Comparison of ENCODE assay signal across 3 cellular contexts in the genomic region with DNA sequence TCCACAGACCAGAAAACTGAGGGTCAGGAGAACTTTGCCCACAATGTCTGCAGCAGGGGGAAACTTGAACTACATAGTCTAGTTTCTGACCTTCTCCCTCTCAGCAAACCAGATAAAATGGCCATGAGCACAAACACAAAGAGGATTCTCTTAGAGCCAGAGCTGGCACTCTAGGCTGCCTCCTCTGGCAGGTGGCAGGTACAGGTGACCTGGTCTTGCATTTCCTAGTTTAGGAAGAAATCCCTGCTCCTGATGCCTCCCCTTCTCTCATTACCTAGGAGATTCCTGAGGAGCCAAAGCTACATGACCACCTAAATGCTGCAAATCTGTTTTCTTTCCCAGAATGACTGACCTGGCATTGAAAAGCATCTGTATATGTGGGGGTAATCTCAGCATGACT.
TF ChIP-seq lines count a peak whose summit lies in the region.

No MANE protein-coding gene starts in this region.

TF ChIP-seq in GM12891, 5 proteins besides CTCF, POLR2A, EP300 and RAD21 (continued from another document):
- TF ChIP-seq SPI1 (IDR thresholded peaks at IDR 0.05; ENCODE audit: low read depth, low read length) = no peak
- no peak for TF ChIP-seq PAX5 (IDR thresholded peaks at IDR 0.05; ENCODE audit: insufficient read depth, low read length, severe bottlenecking)
- TF ChIP-seq POU2F2 (IDR thresholded peaks at IDR 0.05; ENCODE audit: low read depth, low read length) = no peak
- TF ChIP-seq TAF1 (IDR thresholded peaks at IDR 0.05; ENCODE audit: low read depth, low read length) = no peak
TF ChIP-seq in GM12891: peak in this region for 0.

TF ChIP-seq in HCT116, 20 proteins besides CTCF, POLR2A, EP300 and RAD21:
- TF ChIP-seq EZH2phosphoT487 (IDR thresholded peaks at IDR 0.05; ENCODE audit: borderline replicate concordance) (no peak), CEBPB (IDR thresholded peaks at IDR 0.05; ENCODE audit: low read depth) (no peak)
- TF ChIP-seq, protein P1, sequence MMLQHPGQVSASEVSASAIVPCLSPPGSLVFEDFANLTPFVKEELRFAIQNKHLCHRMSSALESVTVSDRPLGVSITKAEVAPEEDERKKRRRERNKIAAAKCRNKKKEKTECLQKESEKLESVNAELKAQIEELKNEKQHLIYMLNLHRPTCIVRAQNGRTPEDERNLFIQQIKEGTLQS (IDR thresholded peaks at IDR 0.05) = no peak
- TF ChIP-seq, protein P2, sequence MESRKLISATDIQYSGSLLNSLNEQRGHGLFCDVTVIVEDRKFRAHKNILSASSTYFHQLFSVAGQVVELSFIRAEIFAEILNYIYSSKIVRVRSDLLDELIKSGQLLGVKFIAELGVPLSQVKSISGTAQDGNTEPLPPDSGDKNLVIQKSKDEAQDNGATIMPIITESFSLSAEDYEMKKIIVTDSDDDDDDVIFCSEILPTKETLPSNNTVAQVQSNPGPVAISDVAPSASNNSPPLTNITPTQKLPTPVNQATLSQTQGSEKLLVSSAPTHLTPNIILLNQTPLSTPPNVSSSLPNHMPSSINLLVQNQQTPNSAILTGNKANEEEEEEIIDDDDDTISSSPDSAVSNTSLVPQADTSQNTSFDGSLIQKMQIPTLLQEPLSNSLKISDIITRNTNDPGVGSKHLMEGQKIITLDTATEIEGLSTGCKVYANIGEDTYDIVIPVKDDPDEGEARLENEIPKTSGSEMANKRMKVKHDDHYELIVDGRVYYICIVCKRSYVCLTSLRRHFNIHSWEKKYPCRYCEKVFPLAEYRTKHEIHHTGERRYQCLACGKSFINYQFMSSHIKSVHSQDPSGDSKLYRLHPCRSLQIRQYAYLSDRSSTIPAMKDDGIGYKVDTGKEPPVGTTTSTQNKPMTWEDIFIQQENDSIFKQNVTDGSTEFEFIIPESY (IDR thresholded peaks at IDR 0.05; ENCODE audit: extremely low read depth, insufficient replicate concordance, low read length) = no peak

TF ChIP-seq in H1, 55 proteins besides CTCF, POLR2A, EP300 and RAD21 (continued from another document):
- TF ChIP-seq TEAD4 (IDR thresholded peaks at IDR 0.05; ENCODE audit: low read depth, low read length) (no peak), SIX5 (IDR thresholded peaks at IDR 0.05; ENCODE audit: low read depth, low read length) (no peak), HDAC6 (IDR thresholded peaks at IDR 0.05; ENCODE audit: low read depth, low read length) (no peak), RXRA (IDR thresholded peaks at IDR 0.05; ENCODE audit: insufficient read depth, low read depth, low read length) (no peak), SRF (IDR thresholded peaks at IDR 0.05; ENCODE audit: low read depth, low read length) (no peak), BACH1 (IDR thresholded peaks at IDR 0.05; ENCODE audit: low read length) (no peak), CEBPB (IDR thresholded peaks at IDR 0.05; ENCODE audit: low read depth, low read length) (no peak), CHD2 (IDR thresholded peaks at IDR 0.05; ENCODE audit: low read length) (no peak), SIN3A (conservative IDR thresholded peaks at IDR 0.05 in 1 of 2, IDR thresholded peaks at IDR 0.05 in 1 of 2; ENCODE audit: low read depth in 1 of 2, low read length in 2 of 2) (no peak), CBX5 (IDR thresholded peaks at IDR 0.05; ENCODE audit: low read depth, low read length) (no peak), SUZ12 (IDR thresholded peaks at IDR 0.05; ENCODE audit: low read length) (no peak), BRCA1 (IDR thresholded peaks at IDR 0.05; ENCODE audit: low read depth, low read length) (no peak), TCF12 (IDR thresholded peaks at IDR 0.05; ENCODE audit: low read depth, low read length) (no peak)
- TF ChIP-seq, protein P3, sequence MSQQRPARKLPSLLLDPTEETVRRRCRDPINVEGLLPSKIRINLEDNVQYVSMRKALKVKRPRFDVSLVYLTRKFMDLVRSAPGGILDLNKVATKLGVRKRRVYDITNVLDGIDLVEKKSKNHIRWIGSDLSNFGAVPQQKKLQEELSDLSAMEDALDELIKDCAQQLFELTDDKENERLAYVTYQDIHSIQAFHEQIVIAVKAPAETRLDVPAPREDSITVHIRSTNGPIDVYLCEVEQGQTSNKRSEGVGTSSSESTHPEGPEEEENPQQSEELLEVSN (IDR thresholded peaks at IDR 0.05) = no peak
- TF ChIP-seq, protein P4, sequence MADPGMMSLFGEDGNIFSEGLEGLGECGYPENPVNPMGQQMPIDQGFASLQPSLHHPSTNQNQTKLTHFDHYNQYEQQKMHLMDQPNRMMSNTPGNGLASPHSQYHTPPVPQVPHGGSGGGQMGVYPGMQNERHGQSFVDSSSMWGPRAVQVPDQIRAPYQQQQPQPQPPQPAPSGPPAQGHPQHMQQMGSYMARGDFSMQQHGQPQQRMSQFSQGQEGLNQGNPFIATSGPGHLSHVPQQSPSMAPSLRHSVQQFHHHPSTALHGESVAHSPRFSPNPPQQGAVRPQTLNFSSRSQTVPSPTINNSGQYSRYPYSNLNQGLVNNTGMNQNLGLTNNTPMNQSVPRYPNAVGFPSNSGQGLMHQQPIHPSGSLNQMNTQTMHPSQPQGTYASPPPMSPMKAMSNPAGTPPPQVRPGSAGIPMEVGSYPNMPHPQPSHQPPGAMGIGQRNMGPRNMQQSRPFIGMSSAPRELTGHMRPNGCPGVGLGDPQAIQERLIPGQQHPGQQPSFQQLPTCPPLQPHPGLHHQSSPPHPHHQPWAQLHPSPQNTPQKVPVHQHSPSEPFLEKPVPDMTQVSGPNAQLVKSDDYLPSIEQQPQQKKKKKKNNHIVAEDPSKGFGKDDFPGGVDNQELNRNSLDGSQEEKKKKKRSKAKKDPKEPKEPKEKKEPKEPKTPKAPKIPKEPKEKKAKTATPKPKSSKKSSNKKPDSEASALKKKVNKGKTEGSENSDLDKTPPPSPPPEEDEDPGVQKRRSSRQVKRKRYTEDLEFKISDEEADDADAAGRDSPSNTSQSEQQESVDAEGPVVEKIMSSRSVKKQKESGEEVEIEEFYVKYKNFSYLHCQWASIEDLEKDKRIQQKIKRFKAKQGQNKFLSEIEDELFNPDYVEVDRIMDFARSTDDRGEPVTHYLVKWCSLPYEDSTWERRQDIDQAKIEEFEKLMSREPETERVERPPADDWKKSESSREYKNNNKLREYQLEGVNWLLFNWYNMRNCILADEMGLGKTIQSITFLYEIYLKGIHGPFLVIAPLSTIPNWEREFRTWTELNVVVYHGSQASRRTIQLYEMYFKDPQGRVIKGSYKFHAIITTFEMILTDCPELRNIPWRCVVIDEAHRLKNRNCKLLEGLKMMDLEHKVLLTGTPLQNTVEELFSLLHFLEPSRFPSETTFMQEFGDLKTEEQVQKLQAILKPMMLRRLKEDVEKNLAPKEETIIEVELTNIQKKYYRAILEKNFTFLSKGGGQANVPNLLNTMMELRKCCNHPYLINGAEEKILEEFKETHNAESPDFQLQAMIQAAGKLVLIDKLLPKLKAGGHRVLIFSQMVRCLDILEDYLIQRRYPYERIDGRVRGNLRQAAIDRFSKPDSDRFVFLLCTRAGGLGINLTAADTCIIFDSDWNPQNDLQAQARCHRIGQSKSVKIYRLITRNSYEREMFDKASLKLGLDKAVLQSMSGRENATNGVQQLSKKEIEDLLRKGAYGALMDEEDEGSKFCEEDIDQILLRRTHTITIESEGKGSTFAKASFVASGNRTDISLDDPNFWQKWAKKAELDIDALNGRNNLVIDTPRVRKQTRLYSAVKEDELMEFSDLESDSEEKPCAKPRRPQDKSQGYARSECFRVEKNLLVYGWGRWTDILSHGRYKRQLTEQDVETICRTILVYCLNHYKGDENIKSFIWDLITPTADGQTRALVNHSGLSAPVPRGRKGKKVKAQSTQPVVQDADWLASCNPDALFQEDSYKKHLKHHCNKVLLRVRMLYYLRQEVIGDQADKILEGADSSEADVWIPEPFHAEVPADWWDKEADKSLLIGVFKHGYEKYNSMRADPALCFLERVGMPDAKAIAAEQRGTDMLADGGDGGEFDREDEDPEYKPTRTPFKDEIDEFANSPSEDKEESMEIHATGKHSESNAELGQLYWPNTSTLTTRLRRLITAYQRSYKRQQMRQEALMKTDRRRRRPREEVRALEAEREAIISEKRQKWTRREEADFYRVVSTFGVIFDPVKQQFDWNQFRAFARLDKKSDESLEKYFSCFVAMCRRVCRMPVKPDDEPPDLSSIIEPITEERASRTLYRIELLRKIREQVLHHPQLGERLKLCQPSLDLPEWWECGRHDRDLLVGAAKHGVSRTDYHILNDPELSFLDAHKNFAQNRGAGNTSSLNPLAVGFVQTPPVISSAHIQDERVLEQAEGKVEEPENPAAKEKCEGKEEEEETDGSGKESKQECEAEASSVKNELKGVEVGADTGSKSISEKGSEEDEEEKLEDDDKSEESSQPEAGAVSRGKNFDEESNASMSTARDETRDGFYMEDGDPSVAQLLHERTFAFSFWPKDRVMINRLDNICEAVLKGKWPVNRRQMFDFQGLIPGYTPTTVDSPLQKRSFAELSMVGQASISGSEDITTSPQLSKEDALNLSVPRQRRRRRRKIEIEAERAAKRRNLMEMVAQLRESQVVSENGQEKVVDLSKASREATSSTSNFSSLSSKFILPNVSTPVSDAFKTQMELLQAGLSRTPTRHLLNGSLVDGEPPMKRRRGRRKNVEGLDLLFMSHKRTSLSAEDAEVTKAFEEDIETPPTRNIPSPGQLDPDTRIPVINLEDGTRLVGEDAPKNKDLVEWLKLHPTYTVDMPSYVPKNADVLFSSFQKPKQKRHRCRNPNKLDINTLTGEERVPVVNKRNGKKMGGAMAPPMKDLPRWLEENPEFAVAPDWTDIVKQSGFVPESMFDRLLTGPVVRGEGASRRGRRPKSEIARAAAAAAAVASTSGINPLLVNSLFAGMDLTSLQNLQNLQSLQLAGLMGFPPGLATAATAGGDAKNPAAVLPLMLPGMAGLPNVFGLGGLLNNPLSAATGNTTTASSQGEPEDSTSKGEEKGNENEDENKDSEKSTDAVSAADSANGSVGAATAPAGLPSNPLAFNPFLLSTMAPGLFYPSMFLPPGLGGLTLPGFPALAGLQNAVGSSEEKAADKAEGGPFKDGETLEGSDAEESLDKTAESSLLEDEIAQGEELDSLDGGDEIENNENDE (IDR thresholded peaks at IDR 0.05; ENCODE audit: insufficient replicate concordance, low read length) = no peak
